ENCODE assay signal across 22 cellular contexts in the genomic region with DNA sequence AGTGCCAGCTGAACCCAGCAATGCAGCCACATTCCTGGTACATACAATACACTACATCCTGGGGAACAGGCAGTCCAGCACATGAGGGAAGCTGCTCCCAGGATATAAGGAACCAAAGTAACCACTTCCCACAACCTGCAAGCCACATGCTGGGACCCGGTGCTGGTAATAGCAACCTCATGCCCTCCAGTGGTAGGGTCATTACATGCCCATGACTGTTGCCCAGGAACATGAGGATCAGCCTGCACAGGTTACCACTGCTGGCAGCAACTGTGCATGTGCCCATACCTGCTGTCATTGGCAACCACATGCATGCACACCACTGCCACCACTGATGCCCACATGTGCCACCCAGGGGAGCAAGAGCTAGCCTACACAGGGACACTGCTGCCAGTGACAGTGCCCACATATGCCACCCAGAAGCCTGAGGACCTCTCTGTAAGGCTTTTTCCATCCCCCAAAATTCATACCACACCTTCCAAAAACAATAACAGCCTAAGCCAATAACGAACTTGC.
"Had no signal": no experiment of that assay in that cellular context is flagged by ENCODE, and none has a peak within 500 bp of the region (broad histone marks: within the 10 kb centered on the region; RNA-seq: fewer than 3 reads in every experiment).

No MANE protein-coding gene starts in this region.

- H3K27me3 Mint-ChIP-seq: activated B cell treated with CpG ODN at 0.5 μM for 24 hours; activated naive CD4-positive, alpha-beta T cell treated with anti-CD3 and anti-CD28 coated beads, Interleukin-2, amount 50 U/mL, for 24 hours; stimulated activated naive CD8-positive, alpha-beta T cell treated with anti-CD3 and anti-CD28 coated beads, Interleukin-15, Interleukin-2, amounts not matched to agents 100 ng/mL and 50 ng/mL, for 24 hours had no signal

- FAIRE-seq: astrocyte, small intestine had no signal

- H3K27me3 ChIP-seq: cardiac muscle cell, esophagus squamous epithelium, ovary, suprapubic skin, transverse colon had no signal

- H3K4me1 ChIP-seq: esophagus squamous epithelium, left ventricle myocardium inferior, psoas muscle, suprapubic skin, transverse colon had no signal

- DNase-seq: activated B cell treated with CpG ODN at 0.5 μM for 24 hours; activated CD4-positive, alpha-beta T cell treated with anti-CD3 and anti-CD28 coated beads for 48 hours; activated CD8-positive, alpha-beta memory T cell treated with anti-CD3 and anti-CD28 coated beads, Interleukin-2, amount 50 U/mL, for 4 hours; activated effector memory CD4-positive, alpha-beta T cell treated with anti-CD3 and anti-CD28 coated beads, Interleukin-2, amount 50 U/mL, for 16 hours; activated T-cell treated with anti-CD3 and anti-CD28 coated beads, Interleukin-2, amount 50 U/mL, for 4 hours; dermis blood vessel endothelial cell; effector memory CD4-positive, alpha-beta T cell; esophagus squamous epithelium; left ventricle myocardium inferior; ovary; psoas muscle; right cardiac atrium; small intestine; stimulated activated CD4-positive, alpha-beta T cell treated with anti-CD3 and anti-CD28 coated beads, Interleukin-15, amount 100 ng/mL, for 24 hours; stimulated activated CD4-positive, alpha-beta T cell treated with anti-CD3 and anti-CD28 coated beads, Interleukin-2, amount 100 ng/mL, for 48 hours; transverse colon had no signal

- H3K27ac Mint-ChIP-seq: activated B cell treated with CpG ODN at 0.5 μM for 24 hours; activated naive CD4-positive, alpha-beta T cell treated with anti-CD3 and anti-CD28 coated beads, Interleukin-2, amount 50 U/mL, for 24 hours; stimulated activated naive CD8-positive, alpha-beta T cell treated with anti-CD3 and anti-CD28 coated beads, Interleukin-15, Interleukin-2, amounts not matched to agents 100 ng/mL and 50 ng/mL, for 24 hours; T-helper 2 cell treated with Interferon-gamma antibody and Interleukin-4, amounts not matched to agents 5 μg/mL and 100 μg/mL, for 36 hours had no signal

- H3K4me3 Mint-ChIP-seq: activated B cell treated with CpG ODN at 0.5 μM for 24 hours; activated naive CD4-positive, alpha-beta T cell treated with anti-CD3 and anti-CD28 coated beads, Interleukin-2, amount 50 U/mL, for 24 hours; activated T-cell treated with anti-CD3 and anti-CD28 coated beads, Interleukin-2, amount 50 U/mL, for 4 hours; stimulated activated naive CD8-positive, alpha-beta T cell treated with anti-CD3 and anti-CD28 coated beads, Interleukin-15, Interleukin-2, amounts not matched to agents 100 ng/mL and 50 ng/mL, for 24 hours; T-helper 2 cell treated with Interferon-gamma antibody and Interleukin-4, amounts not matched to agents 5 μg/mL and 100 μg/mL, for 36 hours had no signal

- H3K4me1 Mint-ChIP-seq: activated B cell treated with CpG ODN at 0.5 μM for 24 hours; activated naive CD4-positive, alpha-beta T cell treated with anti-CD3 and anti-CD28 coated beads, Interleukin-2, amount 50 U/mL, for 24 hours had no signal

- H3K27ac ChIP-seq: cardiac muscle cell, esophagus squamous epithelium, left ventricle myocardium inferior, ovary, psoas muscle, suprapubic skin, transverse colon had no signal

- ATAC-seq: activated T-cell treated with anti-CD3 and anti-CD28 coated beads, Interleukin-2, amount 50 U/mL, for 4 hours; psoas muscle; right cardiac atrium had no signal

- H3K4me3 ChIP-seq: cardiac muscle cell, esophagus squamous epithelium, left ventricle myocardium inferior, ovary, psoas muscle, suprapubic skin, transverse colon had no signal

- H3K36me3 ChIP-seq: cardiac muscle cell, esophagus squamous epithelium, left ventricle myocardium inferior, ovary, suprapubic skin, transverse colon had no signal

- H3K9me3 ChIP-seq: esophagus squamous epithelium, ovary, psoas muscle, transverse colon had no signal

- H3K36me3 Mint-ChIP-seq: activated naive CD4-positive, alpha-beta T cell treated with anti-CD3 and anti-CD28 coated beads, Interleukin-2, amount 50 U/mL, for 24 hours had no signal
